ENCODE assay signal across 22 cellular contexts in the genomic region with DNA sequence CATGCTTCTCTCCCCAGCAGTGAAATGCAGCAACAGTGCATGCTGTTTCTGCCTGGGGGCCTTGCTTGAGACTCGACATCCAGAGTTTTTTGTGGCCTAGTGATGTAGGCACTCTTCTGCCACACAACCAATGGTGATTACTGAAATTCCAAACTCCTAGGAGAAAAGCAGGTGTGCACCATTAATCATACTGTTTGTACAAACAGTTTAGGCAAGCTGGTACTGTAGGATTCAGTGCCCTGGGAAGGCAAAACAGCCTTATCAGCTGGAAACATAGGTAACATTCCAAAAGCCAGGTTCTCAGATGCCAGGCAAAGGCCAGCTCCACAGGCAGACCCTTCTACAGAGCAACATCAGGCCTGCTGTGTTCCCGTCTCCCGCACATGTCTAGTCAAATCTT. TPM values are rescaled to one million over a fixed set of nuclear protein-coding genes. Genes with fewer than 3 reads are reported as not detected.
"Had no signal": no experiment of that assay in that cellular context is flagged by ENCODE, and none has a peak within 500 bp of the region (broad histone marks: within the 10 kb centered on the region; RNA-seq: fewer than 3 reads in every experiment).

No MANE protein-coding gene starts in this region.

- ATAC-seq: activated CD4-positive, CD25-positive, alpha-beta regulatory T cell treated with anti-CD3 and anti-CD28 coated beads, Interleukin-2, amount 50 U/mL, for 24 hours; activated T-cell treated with anti-CD3 and anti-CD28 coated beads, Interleukin-2, amount 50 U/mL, for 72 hours; heart right ventricle; left cardiac atrium; natural killer cell; right cardiac atrium; stimulated activated naive CD8-positive, alpha-beta T cell treated with anti-CD3 and anti-CD28 coated beads, Interleukin-15, Interleukin-2, amounts not matched to agents 100 U/mL and 50 U/mL, for 24 hours; upper lobe of right lung had no signal

- H3K27ac Mint-ChIP-seq: activated CD4-positive, alpha-beta memory T cell treated with anti-CD3 and anti-CD28 coated beads, Interleukin-2, amount 10 ng/mL, durations not matched to agents 7 days and 5 days; activated CD4-positive, alpha-beta T cell treated with anti-CD3 and anti-CD28 coated beads, Interleukin-2, amount 10 ng/mL, durations not matched to agents 24 days and 14 days; activated naive CD4-positive, alpha-beta T cell treated with anti-CD3 and anti-CD28 coated beads for 36 hours; activated naive CD8-positive, alpha-beta T cell treated with anti-CD3 and anti-CD28 coated beads, Interleukin-2, amount 10 ng/mL, durations not matched to agents 7 days and 5 days; activated T-cell treated with anti-CD3 and anti-CD28 coated beads, Interleukin-2, amount 50 U/mL, for 72 hours; natural killer cell had no signal

- H3K4me1 Mint-ChIP-seq: activated CD4-positive, alpha-beta memory T cell treated with anti-CD3 and anti-CD28 coated beads, Interleukin-2, amount 10 ng/mL, durations not matched to agents 7 days and 5 days; activated CD4-positive, alpha-beta T cell treated with anti-CD3 and anti-CD28 coated beads, Interleukin-2, amount 10 ng/mL, durations not matched to agents 24 days and 14 days; activated naive CD8-positive, alpha-beta T cell treated with anti-CD3 and anti-CD28 coated beads, Interleukin-2, amount 10 ng/mL, durations not matched to agents 7 days and 5 days; natural killer cell had no signal

- DNase-seq: activated CD4-positive, alpha-beta memory T cell treated with anti-CD3 and anti-CD28 coated beads, Interleukin-2, amount 10 ng/mL, durations not matched to agents 7 days and 5 days; activated CD4-positive, alpha-beta T cell treated with anti-CD3 and anti-CD28 coated beads, Interleukin-2, amount 10 ng/mL, durations not matched to agents 24 days and 14 days; activated effector memory CD4-positive, alpha-beta T cell treated with Interleukin-2 at 50 U/mL for 16 hours; activated naive CD4-positive, alpha-beta T cell treated with anti-CD3 and anti-CD28 coated beads for 36 hours; activated naive CD8-positive, alpha-beta T cell treated with anti-CD3 and anti-CD28 coated beads, Interleukin-2, amount 10 ng/mL, durations not matched to agents 7 days and 5 days; activated T-cell treated with anti-CD3 and anti-CD28 coated beads, Interleukin-2, amount 50 U/mL, for 72 hours; amniotic stem cell; erythroblast; foreskin fibroblast; heart right ventricle; islet precursor cell; left cardiac atrium; midbrain; natural killer cell; psoas muscle; right cardiac atrium; stimulated activated CD4-positive, alpha-beta T cell treated with anti-CD3 and anti-CD28 coated beads, Interleukin-12 subunit alpha, Interleukin-12 subunit beta, amount 100 ng/mL, for 4 hours; stimulated activated CD4-positive, alpha-beta T cell treated with anti-CD3 and anti-CD28 coated beads, Interleukin-4, amount 100 ng/mL, for 4 hours; stimulated activated naive CD8-positive, alpha-beta T cell treated with anti-CD3 and anti-CD28 coated beads, Interleukin-15, Interleukin-2, amounts not matched to agents 100 U/mL and 50 U/mL, for 24 hours; upper lobe of right lung had no signal

- H3K4me1 ChIP-seq: heart right ventricle, psoas muscle, upper lobe of right lung had no signal

- H3K27ac ChIP-seq: cardiac muscle cell, heart right ventricle, psoas muscle, upper lobe of right lung had no signal

- H3K9me3 Mint-ChIP-seq: activated CD4-positive, alpha-beta memory T cell treated with anti-CD3 and anti-CD28 coated beads, Interleukin-2, amount 10 ng/mL, durations not matched to agents 7 days and 5 days; activated CD4-positive, alpha-beta T cell treated with anti-CD3 and anti-CD28 coated beads, Interleukin-2, amount 10 ng/mL, durations not matched to agents 24 days and 14 days; activated naive CD4-positive, alpha-beta T cell treated with anti-CD3 and anti-CD28 coated beads for 36 hours; activated naive CD8-positive, alpha-beta T cell treated with anti-CD3 and anti-CD28 coated beads, Interleukin-2, amount 10 ng/mL, durations not matched to agents 7 days and 5 days; activated T-cell treated with anti-CD3 and anti-CD28 coated beads, Interleukin-2, amount 50 U/mL, for 72 hours; natural killer cell had no signal

- H3K9me3 ChIP-seq: heart right ventricle, psoas muscle, upper lobe of right lung had no signal

- H3K27me3 ChIP-seq: cardiac muscle cell, heart right ventricle, upper lobe of right lung had no signal

- H3K36me3 Mint-ChIP-seq: activated naive CD8-positive, alpha-beta T cell treated with anti-CD3 and anti-CD28 coated beads, Interleukin-2, amount 10 ng/mL, durations not matched to agents 7 days and 5 days; natural killer cell had no signal

- H3K36me3 ChIP-seq: cardiac muscle cell, upper lobe of right lung had no signal

- H3K4me3 Mint-ChIP-seq: activated CD4-positive, alpha-beta memory T cell treated with anti-CD3 and anti-CD28 coated beads, Interleukin-2, amount 10 ng/mL, durations not matched to agents 7 days and 5 days; activated CD4-positive, alpha-beta T cell treated with anti-CD3 and anti-CD28 coated beads, Interleukin-2, amount 10 ng/mL, durations not matched to agents 24 days and 14 days; activated naive CD4-positive, alpha-beta T cell treated with anti-CD3 and anti-CD28 coated beads for 36 hours; activated naive CD8-positive, alpha-beta T cell treated with anti-CD3 and anti-CD28 coated beads, Interleukin-2, amount 10 ng/mL, durations not matched to agents 7 days and 5 days; activated T-cell treated with anti-CD3 and anti-CD28 coated beads, Interleukin-2, amount 50 U/mL, for 72 hours; natural killer cell had no signal

- H3K4me3 ChIP-seq: cardiac muscle cell, heart right ventricle, psoas muscle, upper lobe of right lung had no signal

RNA-seq across cellular contexts. Expression of gene RBP1, which starts 17.5 kb away (rescaled TPM):
- total RNA-seq: activated CD4-positive, alpha-beta memory T cell treated with anti-CD3 and anti-CD28 coated beads, Interleukin-2, amount 10 ng/mL, durations not matched to agents 7 days and 5 days; activated CD4-positive, alpha-beta T cell treated with anti-CD3 and anti-CD28 coated beads, Interleukin-2, amount 10 ng/mL, durations not matched to agents 24 days and 14 days; activated naive CD4-positive, alpha-beta T cell treated with anti-CD3 and anti-CD28 coated beads for 36 hours; activated naive CD8-positive, alpha-beta T cell treated with anti-CD3 and anti-CD28 coated beads, Interleukin-2, amount 10 ng/mL, durations not matched to agents 7 days and 5 days; activated T-cell treated with anti-CD3 and anti-CD28 coated beads, Interleukin-2, amount 50 U/mL, for 72 hours; natural killer cell had no signal
